Comparison of ENCODE assay signal across 29 cellular contexts in genomic region chr2:121132054-121132453, GRCh38.
"Had no signal": no experiment of that assay in that cellular context is flagged by ENCODE, and none has a peak within 500 bp of the region (broad histone marks: within the 10 kb centered on the region; RNA-seq: fewer than 3 reads in every experiment).

No MANE protein-coding gene starts in this region.

- H3K27me3 Mint-ChIP-seq: activated CD4-positive, alpha-beta memory T cell treated with anti-CD3 and anti-CD28 coated beads, Interleukin-2, amount 10 ng/mL, durations not matched to agents 7 days and 5 days; activated CD4-positive, alpha-beta T cell treated with anti-CD3 and anti-CD28 coated beads, Interleukin-2, amount 10 ng/mL, durations not matched to agents 7 days and 5 days; activated naive CD8-positive, alpha-beta T cell had no signal

- H3K27ac ChIP-seq: brain microvascular endothelial cell had no signal

- H3K27ac Mint-ChIP-seq: activated CD4-positive, alpha-beta memory T cell treated with anti-CD3 and anti-CD28 coated beads, Interleukin-2, amount 10 ng/mL, durations not matched to agents 7 days and 5 days; activated CD4-positive, alpha-beta T cell treated with anti-CD3 and anti-CD28 coated beads, Interleukin-2, amount 10 ng/mL, durations not matched to agents 7 days and 5 days; activated naive CD8-positive, alpha-beta T cell; activated T-cell treated with anti-CD3 and anti-CD28 coated beads, Interleukin-2, amount 50 U/mL, for 24 hours; activated T-cell treated with anti-CD3 and anti-CD28 coated beads, Interleukin-2, amount 50 U/mL, for 72 hours had no signal

- FAIRE-seq: astrocyte, bronchial epithelial cell, colon, endometrium, endothelial cell of umbilical vein, frontal cortex had no signal

- H3K4me1 Mint-ChIP-seq: activated CD4-positive, alpha-beta memory T cell treated with anti-CD3 and anti-CD28 coated beads, Interleukin-2, amount 10 ng/mL, durations not matched to agents 7 days and 5 days; activated CD4-positive, alpha-beta T cell treated with anti-CD3 and anti-CD28 coated beads, Interleukin-2, amount 10 ng/mL, durations not matched to agents 7 days and 5 days had no signal

- H3K36me3 ChIP-seq: brain microvascular endothelial cell had no signal

- H3K27me3 ChIP-seq: brain microvascular endothelial cell had no signal

- DNase-seq: activated CD4-positive, alpha-beta memory T cell treated with anti-CD3 and anti-CD28 coated beads, Interleukin-2, amount 10 ng/mL, durations not matched to agents 7 days and 5 days; activated CD4-positive, alpha-beta T cell treated with anti-CD3 and anti-CD28 coated beads for 1 hour; activated CD4-positive, alpha-beta T cell treated with anti-CD3 and anti-CD28 coated beads for 4 hours; activated CD4-positive, alpha-beta T cell treated with anti-CD3 and anti-CD28 coated beads, Interleukin-2, amount 10 ng/mL, durations not matched to agents 7 days and 5 days; activated CD4-positive, alpha-beta T cell treated with anti-CD3 and anti-CD28 coated beads, Interleukin-2, amount 50 U/mL, for 4 hours; activated CD8-positive, alpha-beta memory T cell treated with anti-CD3 and anti-CD28 coated beads, Interleukin-2, amount 50 U/mL, for 48 hours; activated gamma-delta T cell treated with Interleukin-2 at 50 U/mL for 16 hours; activated naive CD4-positive, alpha-beta T cell treated with anti-CD3 and anti-CD28 coated beads, Interleukin-2, amount 50 U/mL, for 16 hours; activated naive CD4-positive, alpha-beta T cell treated with Interleukin-2 at 50 U/mL for 16 hours; activated T-cell treated with anti-CD3 and anti-CD28 coated beads for 4 hours; activated T-cell treated with anti-CD3 and anti-CD28 coated beads, Interleukin-2, amount 50 U/mL, for 24 hours; activated T-cell treated with anti-CD3 and anti-CD28 coated beads, Interleukin-2, amount 50 U/mL, for 72 hours; amniotic stem cell; anterior cingulate cortex; brain microvascular endothelial cell; caudate nucleus; cortex of kidney; effector CD8-positive, alpha-beta T cell; foreskin fibroblast; head of caudate nucleus; T-helper 2 cell had no signal

- ATAC-seq: activated T-cell treated with anti-CD3 and anti-CD28 coated beads, Interleukin-2, amount 50 U/mL, for 72 hours; esophagus mucosa had no signal

- H3K4me3 Mint-ChIP-seq: activated CD4-positive, alpha-beta memory T cell treated with anti-CD3 and anti-CD28 coated beads, Interleukin-2, amount 10 ng/mL, durations not matched to agents 7 days and 5 days; activated CD4-positive, alpha-beta T cell treated with anti-CD3 and anti-CD28 coated beads, Interleukin-2, amount 10 ng/mL, durations not matched to agents 7 days and 5 days; activated naive CD8-positive, alpha-beta T cell; activated T-cell treated with anti-CD3 and anti-CD28 coated beads, Interleukin-2, amount 50 U/mL, for 24 hours; activated T-cell treated with anti-CD3 and anti-CD28 coated beads, Interleukin-2, amount 50 U/mL, for 72 hours had no signal

- H3K9me3 Mint-ChIP-seq: activated CD4-positive, alpha-beta memory T cell treated with anti-CD3 and anti-CD28 coated beads, Interleukin-2, amount 10 ng/mL, durations not matched to agents 7 days and 5 days; activated CD4-positive, alpha-beta T cell treated with anti-CD3 and anti-CD28 coated beads, Interleukin-2, amount 10 ng/mL, durations not matched to agents 7 days and 5 days; activated T-cell treated with anti-CD3 and anti-CD28 coated beads, Interleukin-2, amount 50 U/mL, for 24 hours had no signal

- H3K36me3 Mint-ChIP-seq: activated naive CD8-positive, alpha-beta T cell had no signal
